ENCODE assay signal across 10 cellular contexts in the genomic region with DNA sequence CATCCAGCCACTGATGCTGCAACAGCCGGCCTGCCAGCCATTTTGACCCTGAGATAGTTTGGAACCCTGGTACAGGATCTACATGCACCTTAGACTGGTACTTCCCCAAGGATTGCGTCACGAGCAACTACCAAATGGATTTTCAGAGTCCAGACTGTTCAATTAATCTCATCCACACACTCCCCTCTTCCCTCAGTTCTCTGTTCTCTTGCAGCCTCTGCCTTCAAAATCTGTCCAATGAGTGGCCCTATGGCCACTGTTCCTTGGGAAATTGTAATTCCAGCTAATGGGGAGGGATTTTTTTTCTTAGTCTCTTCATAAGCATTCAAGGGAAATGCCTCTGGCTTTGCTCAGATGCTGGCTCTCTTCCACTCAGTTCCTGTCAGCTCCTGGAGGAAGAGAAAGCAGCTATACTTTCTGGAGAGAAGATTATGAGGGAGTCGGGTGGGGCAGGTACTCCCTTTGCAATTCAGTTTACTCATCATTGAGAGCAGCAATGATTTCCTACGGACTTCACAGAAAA. TPM values are rescaled to one million over a fixed set of nuclear protein-coding genes. Genes with fewer than 3 reads are reported as not detected.
DNase-seq lines count a peak whose midpoint lies in the region; ATAC-seq, FAIRE-seq and TF ChIP-seq lines count a peak whose summit lies in the region.
"Had no signal": no experiment of that assay in that cellular context is flagged by ENCODE, and none has a peak within 500 bp of the region (broad histone marks: within the 10 kb centered on the region; RNA-seq: fewer than 3 reads in every experiment).

No MANE protein-coding gene starts in this region.

- no peaks in the 10 kb centered on the region for H3K36me3 ChIP-seq in mammary epithelial cell (ENCODE audit: insufficient read depth, low read length)
- H3K36me3 ChIP-seq in subcutaneous abdominal adipose tissue (ENCODE audit: control insufficient read depth in 5 of 5, insufficient read depth in 5 of 5, low read length in 5 of 5): no peaks in the 10 kb centered on the region
- H3K36me3 ChIP-seq in GM23338 (ENCODE audit: insufficient read depth): no peaks in the 10 kb centered on the region; the same call in 1 of the 2 replicates
- H3K36me3 ChIP-seq: WERI-Rb-1 had no signal

- H3K27ac ChIP-seq in mammary epithelial cell (ENCODE audit: insufficient read depth, low read depth, low read length) (peak overlapping the region; percentile 79), subcutaneous abdominal adipose tissue (ENCODE audit: low read depth, low read length) (peak overlapping the region; percentile 14), GM23338 (ENCODE audit: low read depth) (no peak overlapping the region)
- H3K27ac ChIP-seq: WERI-Rb-1 had no signal

- H2AFZ ChIP-seq in mammary epithelial cell (ENCODE audit: low read depth, low read length) (peak overlapping the region; percentile 65), GM23338 (no peak overlapping the region)

- no peaks in the 10 kb centered on the region for H3K4me1 Mint-ChIP-seq in GM23338
- peaks cover 8% of the 10 kb centered on the region for H3K4me1 Mint-ChIP-seq in stimulated activated naive CD8-positive, alpha-beta T cell treated with anti-CD3 and anti-CD28 coated beads, Interleukin-15, amount 100 ng/mL, for 72 hours
- H3K4me1 Mint-ChIP-seq in activated CD4-positive, alpha-beta memory T cell treated with anti-CD3 and anti-CD28 coated beads, Interleukin-2, amount 10 ng/mL, durations not matched to agents 7 days and 5 days: peaks cover 15% of the 10 kb centered on the region

- DNase-seq in HK-2 (ENCODE audit: unreplicated experiment) (peak; percentile 29), mammary epithelial cell (peak; percentile 96), kidney glomerular epithelial cell (lab: John Stamatoyannopoulos, UW) (peak; percentile 73), GM23338 (ENCODE audit: low spot score) (no peak), D721Med (ENCODE audit: insufficient read length, low spot score) (no peak)
- DNase-seq in stimulated activated naive CD8-positive, alpha-beta T cell treated with anti-CD3 and anti-CD28 coated beads, Interleukin-15, amount 100 ng/mL, for 72 hours: no peak
- no peak for DNase-seq in activated CD4-positive, alpha-beta memory T cell treated with anti-CD3 and anti-CD28 coated beads, Interleukin-2, amount 10 ng/mL, durations not matched to agents 7 days and 5 days
- DNase-seq: NCI-H446, WERI-Rb-1 had no signal

- in situ Hi-C loops in mammary epithelial cell (cut with MboI; ENCODE audit: low sequenced_read_pairs in 2 of 2): no loop called here

- ATAC-seq in GM23338: no peak
- ATAC-seq in stimulated activated naive CD8-positive, alpha-beta T cell treated with anti-CD3 and anti-CD28 coated beads, Interleukin-15, amount 100 ng/mL, for 72 hours: no peak

- H3F3A ChIP-seq in GM23338 (replicated peaks; ENCODE audit: low read depth): no peaks in the 10 kb centered on the region

- H3K4me3 ChIP-seq in mammary epithelial cell (replicated peaks in 1 of 3; ENCODE audit: insufficient read depth in 1 of 3, low read depth in 2 of 3, low read length in 3 of 3) (no peak overlapping the region), subcutaneous abdominal adipose tissue (ENCODE audit: low read depth in 1 of 5, low read length in 5 of 5) (no peak overlapping the region), GM23338 (no peak overlapping the region)

- H3K79me2 ChIP-seq in mammary epithelial cell (ENCODE audit: insufficient read depth, low read length) (no peaks in the 10 kb centered on the region), GM23338 (replicated peaks; ENCODE audit: insufficient read depth) (no peaks in the 10 kb centered on the region)

- no peak for TF ChIP-seq CTCF in mammary epithelial cell (conservative IDR thresholded peaks at IDR 0.05 in 1 of 2, IDR thresholded peaks at IDR 0.05 in 1 of 2; ENCODE audit: extremely low read depth in 1 of 2, insufficient read depth in 1 of 2, low read depth in 1 of 2, low read length in 2 of 2)
- no peak for TF ChIP-seq CTCF in GM23338 (conservative IDR thresholded peaks at IDR 0.05; ENCODE audit: low read depth in 2 of 2)
- TF ChIP-seq CTCF in D721Med (IDR thresholded peaks at IDR 0.05; ENCODE audit: insufficient read depth, missing control alignments): no peak

- BruUV-seq in mammary epithelial cell (replicated peaks; lab: Mats Ljungman, UMichigan): no TSS peak

- 34% methylated on average over 5 of the region's 5 CpGs for WGBS in mammary epithelial cell (ENCODE audit: low coverage, missing lambda C conversion rate)

- intact Hi-C loops in mammary epithelial cell (cut with micrococcal nuclease): no loop called here

- CTCF ChIA-PET in mammary epithelial cell (lab: Charles Lee; ENCODE audit: low non-redundant PET): no interaction called here
- CTCF ChIA-PET in activated CD4-positive, alpha-beta memory T cell treated with anti-CD3 and anti-CD28 coated beads, Interleukin-2, amount 10 ng/mL, durations not matched to agents 7 days and 5 days (lab: Charles Lee): no interaction called here

- POLR2A ChIA-PET in activated CD4-positive, alpha-beta memory T cell treated with anti-CD3 and anti-CD28 coated beads, Interleukin-2, amount 10 ng/mL, durations not matched to agents 7 days and 5 days (lab: Charles Lee): interaction anchor here (1.0 kb wide), 1 partner anchor 18 kb away, joined by 3 read pairs; no protein-coding TSS in a partner anchor

- no peaks in the 10 kb centered on the region for H3K9me3 Mint-ChIP-seq in GM23338
- peaks cover 14 to 18% of the 10 kb centered on the region in 2 donors for H3K9me3 Mint-ChIP-seq in stimulated activated naive CD8-positive, alpha-beta T cell treated with anti-CD3 and anti-CD28 coated beads, Interleukin-15, amount 100 ng/mL, for 72 hours
- peaks cover 10% of the 10 kb centered on the region for H3K9me3 Mint-ChIP-seq in activated CD4-positive, alpha-beta memory T cell treated with anti-CD3 and anti-CD28 coated beads, Interleukin-2, amount 10 ng/mL, durations not matched to agents 7 days and 5 days

- no peak overlapping the region for H3K27ac Mint-ChIP-seq in GM23338
- peak overlapping the region in 1 of 2 donors; percentile 4 for H3K27ac Mint-ChIP-seq in stimulated activated naive CD8-positive, alpha-beta T cell treated with anti-CD3 and anti-CD28 coated beads, Interleukin-15, amount 100 ng/mL, for 72 hours
- H3K27ac Mint-ChIP-seq in activated CD4-positive, alpha-beta memory T cell treated with anti-CD3 and anti-CD28 coated beads, Interleukin-2, amount 10 ng/mL, durations not matched to agents 7 days and 5 days: no peak overlapping the region

- H4K20me1 ChIP-seq in mammary epithelial cell (ENCODE audit: insufficient read depth, low read length) (no peaks in the 10 kb centered on the region), GM23338 (replicated peaks; ENCODE audit: insufficient read depth) (no peaks in the 10 kb centered on the region)

- no peak for FAIRE-seq in D721Med (lab: Jason Lieb, UNC)

- no peaks in the 10 kb centered on the region for H3K27me3 ChIP-seq in mammary epithelial cell (ENCODE audit: insufficient read depth, low read length)
- no peaks in the 10 kb centered on the region for H3K27me3 ChIP-seq in subcutaneous abdominal adipose tissue (ENCODE audit: control insufficient read depth in 5 of 5, insufficient read depth in 4 of 5, low read length in 5 of 5)
- H3K27me3 ChIP-seq in GM23338 (ENCODE audit: insufficient read depth): no peaks in the 10 kb centered on the region

- H3K36me3 Mint-ChIP-seq in GM23338 (ENCODE audit: low read depth): no peaks in the 10 kb centered on the region; the same call in 2 of the 3 replicates
- peaks cover 10% of the 10 kb centered on the region for H3K36me3 Mint-ChIP-seq in activated CD4-positive, alpha-beta memory T cell treated with anti-CD3 and anti-CD28 coated beads, Interleukin-2, amount 10 ng/mL, durations not matched to agents 7 days and 5 days (ENCODE audit: low read depth)

- H3K4me1 ChIP-seq in mammary epithelial cell (ENCODE audit: insufficient read depth, low read length) (peaks cover 42% of the 10 kb centered on the region), subcutaneous abdominal adipose tissue (ENCODE audit: control insufficient read depth in 5 of 5, insufficient read depth in 5 of 5, low read length in 5 of 5) (peaks cover 0 to 9% (median 4%) of the 10 kb centered on the region in 5 donors), GM23338 (ENCODE audit: insufficient read depth) (no peaks in the 10 kb centered on the region)

- no peaks in the 10 kb centered on the region for H3K27me3 Mint-ChIP-seq in GM23338 (ENCODE audit: insufficient read depth, low read depth, poor library complexity)
- no peaks in the 10 kb centered on the region for H3K27me3 Mint-ChIP-seq in stimulated activated naive CD8-positive, alpha-beta T cell treated with anti-CD3 and anti-CD28 coated beads, Interleukin-15, amount 100 ng/mL, for 72 hours
- H3K27me3 Mint-ChIP-seq in activated CD4-positive, alpha-beta memory T cell treated with anti-CD3 and anti-CD28 coated beads, Interleukin-2, amount 10 ng/mL, durations not matched to agents 7 days and 5 days: no peaks in the 10 kb centered on the region

- H3K9me2 ChIP-seq in GM23338 (ENCODE audit: insufficient read depth): 0 out of 2 replicates have a peak, but pooled peaks cover 4% of the 10 kb centered on the region

- no peak overlapping the region for H3K4me3 Mint-ChIP-seq in GM23338
- H3K4me3 Mint-ChIP-seq in stimulated activated naive CD8-positive, alpha-beta T cell treated with anti-CD3 and anti-CD28 coated beads, Interleukin-15, amount 100 ng/mL, for 72 hours: no peak overlapping the region
- no peak overlapping the region for H3K4me3 Mint-ChIP-seq in activated CD4-positive, alpha-beta memory T cell treated with anti-CD3 and anti-CD28 coated beads, Interleukin-2, amount 10 ng/mL, durations not matched to agents 7 days and 5 days

- H3K4me2 ChIP-seq in mammary epithelial cell (ENCODE audit: insufficient read depth, low read depth, low read length) (peak overlapping the region; percentile 62), GM23338 (no peak overlapping the region)

- H3K9ac ChIP-seq in mammary epithelial cell (ENCODE audit: insufficient read depth, low read length): no peak overlapping the region
- no peak overlapping the region for H3K9ac ChIP-seq in subcutaneous abdominal adipose tissue (ENCODE audit: low read length in 5 of 5)

- H3K9me3 ChIP-seq in mammary epithelial cell (replicated peaks; ENCODE audit: insufficient read depth, low read length) (no peaks in the 10 kb centered on the region), subcutaneous abdominal adipose tissue (ENCODE audit: control insufficient read depth in 5 of 5, low read length in 5 of 5) (peaks cover 0 to 9% (median 6%) of the 10 kb centered on the region in 5 donors)

- dilution Hi-C loops in mammary epithelial cell (cut with HindIII; ENCODE audit: low sequenced_read_pairs): no loop called here

RNA-seq across cellular contexts. Expression of a gene that starts 19.8 kb away (rescaled TPM):
- total RNA-seq in mammary epithelial cell: 100 to 1,000 TPM in 1 of 2 donors, 10 to 100 TPM in 1; 90.7 to 165 TPM
- polyA plus RNA-seq in mammary epithelial cell (80.0 TPM), GM23338 (2016; fragmentation: Nextera tagmentation; extraction: Ambion mirVana) (24.0 and 26.7 TPM in 2 replicates)
- 72.7 TPM for polyA minus RNA-seq in mammary epithelial cell
- 32.9 and 33.3 TPM in 2 replicates for total RNA-seq in GM23338 (2014; rRNA removed; shearing (Covaris generic))
- total RNA-seq in activated CD4-positive, alpha-beta memory T cell treated with anti-CD3 and anti-CD28 coated beads, Interleukin-2, amount 10 ng/mL, durations not matched to agents 7 days and 5 days: 10 to 100 TPM; 16.8 TPM

RNA-seq across cellular contexts. Expression of a gene that starts 44.1 kb away (rescaled TPM):
- 10 to 100 TPM; 59.5 to 97.5 TPM for total RNA-seq in mammary epithelial cell
- polyA plus RNA-seq in mammary epithelial cell: 16.2 TPM
- 57.6 TPM for polyA minus RNA-seq in mammary epithelial cell
- total RNA-seq in GM23338 (2014; rRNA removed; shearing (Covaris generic)): 28.3 and 30.2 TPM in 2 replicates
- 7.2 and 8.6 TPM in 2 replicates for polyA plus RNA-seq in GM23338 (2016; fragmentation: Nextera tagmentation; extraction: Ambion mirVana)
- 10 to 100 TPM; 71.8 to 74.9 TPM for total RNA-seq in activated CD4-positive, alpha-beta memory T cell treated with anti-CD3 and anti-CD28 coated beads, Interleukin-2, amount 10 ng/mL, durations not matched to agents 7 days and 5 days

Comparison
In these comparisons a context has a peak if more than half of its experiments do, and no peak if none do; other contexts are left out.
1. DNase-seq: peak in HK-2 (single experiment), mammary epithelial cell (single experiment) and kidney glomerular epithelial cell (single experiment); none in GM23338 (single experiment), stimulated activated naive CD8-positive, alpha-beta T cell treated with anti-CD3 and anti-CD28 coated beads, Interleukin-15, amount 100 ng/mL, for 72 hours (0 of 2), activated CD4-positive, alpha-beta memory T cell treated with anti-CD3 and anti-CD28 coated beads, Interleukin-2, amount 10 ng/mL, durations not matched to agents 7 days and 5 days (single experiment) and D721Med (single experiment).